Comparison of ENCODE assay signal across 22 cellular contexts in genomic region chr2:48272199-48272598, GRCh38. TPM values are rescaled to one million over a fixed set of nuclear protein-coding genes. Genes with fewer than 3 reads are reported as not detected.
DNase-seq lines count a peak whose midpoint lies in the region; ATAC-seq, FAIRE-seq and TF ChIP-seq lines count a peak whose summit lies in the region.
"Had no signal": no experiment of that assay in that cellular context is flagged by ENCODE, and none has a peak within 500 bp of the region (broad histone marks: within the 10 kb centered on the region; RNA-seq: fewer than 3 reads in every experiment).

No MANE protein-coding gene starts in this region.

- in situ Hi-C loops in K562 (cut with MboI), result no loop called here

- no peak for TF ChIP-seq EP300 in K562 (IDR thresholded peaks at IDR 0.05; ENCODE audit: low read length)

- no peak overlapping the region for H3K4me2 ChIP-seq in K562 (ENCODE audit: insufficient read depth, low read length)
- no peak overlapping the region for H3K4me2 ChIP-seq in osteoblast (ENCODE audit: insufficient read depth, low read length)

- DNase-seq in activated CD8-positive, alpha-beta T cell treated with anti-CD3 and anti-CD28 coated beads for 36 hours, result no peak
- DNase-seq in activated CD8-positive, alpha-beta T cell treated with anti-CD3 and anti-CD28 coated beads, Interleukin-2, amount 10 ng/mL, durations not matched to agents 7 days and 5 days, result no peak
- no peak for DNase-seq in K562 (ENCODE audit: extremely low read depth in 1 of 4, low spot score in 3 of 4)
- DNase-seq in NCI-H1417 treated with DMSO at 0.1 percent for 48 hours (lab: John Stamatoyannopoulos, UW), result no peak
- no peak for DNase-seq in osteoblast (ENCODE audit: insufficient read length, low spot score, missing footprints)
- no peak for DNase-seq in inferior parietal cortex (ENCODE audit: extremely low spot score)
- DNase-seq: 8988T; activated CD4-positive, alpha-beta T cell treated with anti-CD3 and anti-CD28 coated beads, Interleukin-2, amount 50 U/mL, for 4 hours; C1 segment of cervical spinal cord; DMS153; effector CD4-positive, alpha-beta T cell; heart left ventricle; KG1; mesenchymal stem cell; natural killer cell; NCI-H1105 treated with DMSO at 0.1 percent for 48 hours; spleen; tibial artery had no signal

- CTCF ChIA-PET in activated CD8-positive, alpha-beta T cell treated with anti-CD3 and anti-CD28 coated beads for 36 hours (lab: Charles Lee), result interaction anchor here (0.7 kb wide), 1 partner anchor 171 kb away, joined by 3 read pairs; no protein-coding TSS in a partner anchor
- CTCF ChIA-PET in activated CD8-positive, alpha-beta T cell treated with anti-CD3 and anti-CD28 coated beads, Interleukin-2, amount 10 ng/mL, durations not matched to agents 7 days and 5 days (lab: Charles Lee), result no interaction called here
- CTCF ChIA-PET in K562 (lab: Yijun Ruan, JAX; ENCODE audit: low intra/inter-chr PET ratio), result no interaction called here

- no TSS peak for BruUV-seq in K562 (replicated peaks; lab: Mats Ljungman, UMichigan)

- H3K4me1 ChIP-seq in K562 (replicated peaks in 1 of 2; ENCODE audit: control insufficient read depth in 2 of 2, insufficient read depth in 2 of 2, low read length in 2 of 2), result peaks cover 0 to 9% of the 10 kb centered on the region in 2 experiments; a peak in 2 of 5 replicates
- H3K4me1 ChIP-seq in osteoblast (ENCODE audit: insufficient read depth, low read length), result no peaks in the 10 kb centered on the region
- H3K4me1 ChIP-seq: heart left ventricle, spleen, tibial artery had no signal

- intact Hi-C loops in activated CD8-positive, alpha-beta T cell treated with anti-CD3 and anti-CD28 coated beads for 36 hours (cut with micrococcal nuclease), result no loop called here
- intact Hi-C loops in K562 (cut with micrococcal nuclease), result no loop called here

- no peak for TF ChIP-seq CTCF in activated CD8-positive, alpha-beta T cell treated with anti-CD3 and anti-CD28 coated beads for 36 hours (IDR thresholded peaks at IDR 0.05)
- no peak for TF ChIP-seq CTCF in K562 (IDR thresholded peaks at IDR 0.05 in 2 of 3, conservative IDR thresholded peaks at IDR 0.05 in 1 of 3; ENCODE audit: insufficient read depth in 2 of 3, low read depth in 1 of 3, low read length in 3 of 3)
- no peak for TF ChIP-seq CTCF in osteoblast (IDR thresholded peaks at IDR 0.05; ENCODE audit: extremely low read depth, low read depth, low read length)

- TF ChIP-seq RAD21 in K562 (CRISPR knock-in tag; conservative IDR thresholded peaks at IDR 0.05 in 1 of 2, IDR thresholded peaks at IDR 0.05 in 1 of 2), result no peak

- H3K27me3 ChIP-seq in K562 (ENCODE audit: control insufficient read depth in 2 of 2, insufficient read depth in 2 of 2, low read length in 2 of 2) (no peaks in the 10 kb centered on the region), osteoblast (ENCODE audit: insufficient read depth, low read length) (no peaks in the 10 kb centered on the region)
- H3K27me3 ChIP-seq: heart left ventricle, spleen, tibial artery had no signal

- H4K20me1 ChIP-seq in K562 (replicated peaks; ENCODE audit: control insufficient read depth, insufficient read depth, low read length) (no peaks in the 10 kb centered on the region), osteoblast (ENCODE audit: insufficient read depth, low read length) (no peaks in the 10 kb centered on the region)

- no peak for TF ChIP-seq POLR2A in K562 (conservative IDR thresholded peaks at IDR 0.05)

- POLR2A ChIA-PET in activated CD8-positive, alpha-beta T cell treated with anti-CD3 and anti-CD28 coated beads for 36 hours (lab: Charles Lee), result no interaction called here
- POLR2A ChIA-PET in activated CD8-positive, alpha-beta T cell treated with anti-CD3 and anti-CD28 coated beads, Interleukin-2, amount 10 ng/mL, durations not matched to agents 7 days and 5 days (lab: Charles Lee), result no interaction called here
- POLR2A ChIA-PET in K562 (lab: Yijun Ruan, JAX), result interaction anchor here (0.8 kb wide), 1 partner anchor 9 kb away, joined by 3 read pairs; no protein-coding TSS in a partner anchor

- H3K27ac ChIP-seq in K562 (ENCODE audit: extremely low read depth, low read depth, low read length) (no peak overlapping the region), osteoblast (ENCODE audit: low read depth, low read length) (no peak overlapping the region)
- H3K27ac ChIP-seq: heart left ventricle, spleen, tibial artery had no signal

- no peak overlapping the region for H3K27ac Mint-ChIP-seq in activated CD8-positive, alpha-beta T cell treated with anti-CD3 and anti-CD28 coated beads for 36 hours
- no peak overlapping the region for H3K27ac Mint-ChIP-seq in activated CD8-positive, alpha-beta T cell treated with anti-CD3 and anti-CD28 coated beads, Interleukin-2, amount 10 ng/mL, durations not matched to agents 7 days and 5 days
- H3K27ac Mint-ChIP-seq: activated T-helper 1 cell treated with anti-CD3 and anti-CD28 coated beads, Interleukin-12 subunit alpha, Interleukin-12 subunit beta, Interleukin-2, Interleukin-4 antibody, amounts not matched to agents 30 ng/mL and 10 ng/mL and 1 ng/mL, durations not matched to agents 14 hours and 24 hours and 36 hours; natural killer cell; progenitor cell of endocrine pancreas had no signal

- H3K9me3 ChIP-seq in K562 (replicated peaks; ENCODE audit: control insufficient read depth, insufficient read depth, low read depth, low read length) (no peaks in the 10 kb centered on the region), osteoblast (ENCODE audit: low read depth, low read length) (no peaks in the 10 kb centered on the region)

- no peaks in the 10 kb centered on the region for H3K27me3 Mint-ChIP-seq in activated CD8-positive, alpha-beta T cell treated with anti-CD3 and anti-CD28 coated beads for 36 hours
- no peaks in the 10 kb centered on the region for H3K27me3 Mint-ChIP-seq in activated CD8-positive, alpha-beta T cell treated with anti-CD3 and anti-CD28 coated beads, Interleukin-2, amount 10 ng/mL, durations not matched to agents 7 days and 5 days (ENCODE audit: low read depth)
- H3K27me3 Mint-ChIP-seq: progenitor cell of endocrine pancreas had no signal

- FAIRE-seq in K562 (lab: Jason Lieb, UNC), result no peak

- no peaks in the 10 kb centered on the region for H3K36me3 ChIP-seq in K562 (ENCODE audit: control insufficient read depth, insufficient read depth, low read length)
- H3K36me3 ChIP-seq in osteoblast (ENCODE audit: insufficient read depth, low read length), result no peaks in the 10 kb centered on the region
- H3K36me3 ChIP-seq: heart left ventricle, spleen, tibial artery had no signal

- peaks cover 14% of the 10 kb centered on the region for H3K4me1 Mint-ChIP-seq in activated CD8-positive, alpha-beta T cell treated with anti-CD3 and anti-CD28 coated beads for 36 hours (ENCODE audit: low read depth)
- peaks cover 8% of the 10 kb centered on the region for H3K4me1 Mint-ChIP-seq in activated CD8-positive, alpha-beta T cell treated with anti-CD3 and anti-CD28 coated beads, Interleukin-2, amount 10 ng/mL, durations not matched to agents 7 days and 5 days (ENCODE audit: low read depth)

- H3K9me3 Mint-ChIP-seq in activated CD8-positive, alpha-beta T cell treated with anti-CD3 and anti-CD28 coated beads for 36 hours, result peaks cover 7% of the 10 kb centered on the region
- peaks cover 8% of the 10 kb centered on the region for H3K9me3 Mint-ChIP-seq in activated CD8-positive, alpha-beta T cell treated with anti-CD3 and anti-CD28 coated beads, Interleukin-2, amount 10 ng/mL, durations not matched to agents 7 days and 5 days (ENCODE audit: insufficient read depth)

- H3K9ac ChIP-seq in K562 (ENCODE audit: insufficient read depth in 1 of 2, low read depth in 2 of 2, low read length in 2 of 2), result no peak overlapping the region

- 73% methylated on average over 1 of the region's 1 CpG for WGBS in K562 (ENCODE audit: insufficient coverage, low coverage, missing lambda C conversion rate)

- 0 out of 2 replicates have a peak overlapping the region, but pooled peaks have one; percentile 26 for H2AFZ ChIP-seq in K562 (ENCODE audit: low read depth, low read length)
- H2AFZ ChIP-seq in osteoblast (ENCODE audit: low read length), result no peak overlapping the region

- H3K4me3 ChIP-seq in K562, result no peak overlapping the region
- H3K4me3 ChIP-seq in osteoblast (ENCODE audit: insufficient read depth, low read length), result no peak overlapping the region
- H3K4me3 ChIP-seq: heart left ventricle, spleen, tibial artery had no signal

- peaks cover 2% of the 10 kb centered on the region for H3K36me3 Mint-ChIP-seq in activated CD8-positive, alpha-beta T cell treated with anti-CD3 and anti-CD28 coated beads for 36 hours (ENCODE audit: low read depth)
- peaks cover 2% of the 10 kb centered on the region for H3K36me3 Mint-ChIP-seq in activated CD8-positive, alpha-beta T cell treated with anti-CD3 and anti-CD28 coated beads, Interleukin-2, amount 10 ng/mL, durations not matched to agents 7 days and 5 days (ENCODE audit: low read depth)

- ATAC-seq in activated CD8-positive, alpha-beta T cell treated with anti-CD3 and anti-CD28 coated beads for 36 hours, result peak; percentile 51
- no peak for ATAC-seq in activated CD8-positive, alpha-beta T cell treated with anti-CD3 and anti-CD28 coated beads, Interleukin-2, amount 10 ng/mL, durations not matched to agents 7 days and 5 days
- ATAC-seq in GM21619 (IDR thresholded peaks at IDR 0.05; ENCODE audit: unreplicated experiment) (peak; percentile 74), HG03097 (IDR thresholded peaks at IDR 0.05; ENCODE audit: low FRiP score, unreplicated experiment) (peak; percentile 52), K562 (no peak)
- ATAC-seq: heart left ventricle, natural killer cell had no signal

- no peak overlapping the region for H3K4me3 Mint-ChIP-seq in activated CD8-positive, alpha-beta T cell treated with anti-CD3 and anti-CD28 coated beads for 36 hours
- H3K4me3 Mint-ChIP-seq in activated CD8-positive, alpha-beta T cell treated with anti-CD3 and anti-CD28 coated beads, Interleukin-2, amount 10 ng/mL, durations not matched to agents 7 days and 5 days, result no peak overlapping the region
- H3K4me3 Mint-ChIP-seq: activated T-helper 1 cell treated with anti-CD3 and anti-CD28 coated beads, Interleukin-12 subunit alpha, Interleukin-12 subunit beta, Interleukin-2, Interleukin-4 antibody, amounts not matched to agents 30 ng/mL and 10 ng/mL and 1 ng/mL, durations not matched to agents 14 hours and 24 hours and 36 hours; natural killer cell had no signal

- H3K79me2 ChIP-seq in K562 (ENCODE audit: control insufficient read depth, insufficient read depth, low read length), result no peaks in the 10 kb centered on the region
- H3K79me2 ChIP-seq in osteoblast (ENCODE audit: insufficient read depth, low read length), result no peaks in the 10 kb centered on the region

- H3K9me1 ChIP-seq in K562 (ENCODE audit: control insufficient read depth, insufficient read depth, low read length), result no peaks in the 10 kb centered on the region

RNA-seq across cellular contexts. Expression of gene FOXN2, which starts 42.3 kb away (rescaled TPM):
- 10 to 100 TPM; 56.4 to 58.3 TPM for total RNA-seq in activated CD8-positive, alpha-beta T cell treated with anti-CD3 and anti-CD28 coated beads for 36 hours
- 10 to 100 TPM; 60.3 to 61.7 TPM for total RNA-seq in activated CD8-positive, alpha-beta T cell treated with anti-CD3 and anti-CD28 coated beads, Interleukin-2, amount 10 ng/mL, durations not matched to agents 7 days and 5 days
- 41.6 and 60.4 TPM in 2 replicates for total RNA-seq in K562 (2011; cell fraction: chromatin; rRNA removed; ENCODE audit: low replicate concordance)
- total RNA-seq in K562 (2011; cell fraction: nucleolus; rRNA removed), result 13.7 and 17.9 TPM in 2 replicates
- total RNA-seq in K562 (2011; cell fraction: nucleoplasm; rRNA removed), result 21.9 and 34.4 TPM in 2 replicates
- total RNA-seq in K562 (2014; rRNA removed), result 24.4 and 25.7 TPM in 2 replicates
- total RNA-seq in K562 (2014; rRNA removed; fragmentation: Illumina TruSeq; extraction: Trizol), result 36.1 and 41.0 TPM in 2 replicates
- 26.4 and 31.1 TPM in 2 replicates for total RNA-seq in K562 (2015; rRNA removed; fragmentation: Illumina TruSeq; extraction: Trizol)
- total RNA-seq in K562 (2021), result 26.7 and 30.1 TPM in 2 replicates
- 23.0 and 25.9 TPM in 2 replicates for polyA plus RNA-seq in K562 (2011; rRNA removed)
- 5.2 and 10.6 TPM in 2 replicates for polyA plus RNA-seq in K562 (2011; cell fraction: cytosol; rRNA removed)
- 13.7 and 18.9 TPM in 2 replicates for polyA plus RNA-seq in K562 (2011; cell fraction: nucleus; rRNA removed)
- polyA plus RNA-seq in K562 (2012), result 8.5 and 10.5 TPM in 2 replicates
- polyA plus RNA-seq in K562 (2014; fragmentation: Illumina TruSeq; extraction: Trizol), result 19.6 and 24.2 TPM in 2 replicates
- polyA plus RNA-seq in K562 (2014; fragmentation: Nextera tagmentation; extraction: Ambion mirVana), result 10 to 100 TPM; 12.4 to 22.8 TPM
- polyA plus RNA-seq in K562 (2014; rRNA removed), result 10.5 and 11.4 TPM in 2 replicates
- 66.3 and 97.5 TPM in 2 replicates for polyA minus RNA-seq in K562 (2011; rRNA and poly(A)+ RNA removed)
- 23.6 and 24.8 TPM in 2 replicates for polyA minus RNA-seq in K562 (2011; cell fraction: cytosol; rRNA and poly(A)+ RNA removed)
- polyA minus RNA-seq in K562 (2011; cell fraction: nucleus; rRNA and poly(A)+ RNA removed), result 15.6 and 26.7 TPM in 2 replicates
- 30.6 and 34.4 TPM in 2 replicates for total RNA-seq in osteoblast

Comparison
In these comparisons a context has a peak if more than half of its experiments do, and no peak if none do; other contexts are left out.
1. ATAC-seq: peak in activated CD8-positive, alpha-beta T cell treated with anti-CD3 and anti-CD28 coated beads for 36 hours (single experiment), GM21619 (single experiment) and HG03097 (single experiment); none in activated CD8-positive, alpha-beta T cell treated with anti-CD3 and anti-CD28 coated beads, Interleukin-2, amount 10 ng/mL, durations not matched to agents 7 days and 5 days (single experiment) and K562 (single experiment).